In the genomic region with DNA sequence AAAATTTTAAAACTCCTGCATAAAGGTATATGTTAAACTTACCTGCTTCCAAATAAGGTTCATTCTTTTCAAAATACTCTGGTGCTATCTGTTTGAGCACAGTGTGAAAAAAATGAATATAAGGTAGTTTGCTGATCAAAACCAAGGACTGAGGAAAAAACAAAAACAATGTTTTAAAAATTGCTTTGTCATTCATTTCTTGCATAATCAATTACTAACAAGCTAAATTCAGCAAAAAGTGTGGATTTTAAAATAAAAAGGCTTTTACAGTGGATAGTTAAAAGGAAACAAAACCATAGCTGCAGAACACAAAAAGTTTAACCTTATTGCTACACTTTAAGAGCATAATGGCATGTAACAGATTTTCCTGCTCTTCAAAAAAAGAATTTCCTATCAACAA, we compare ENCODE assay signal across 26 cellular contexts.
"Had no signal": no experiment of that assay in that cellular context is flagged by ENCODE, and none has a peak within 500 bp of the region (broad histone marks: within the 10 kb centered on the region; RNA-seq: fewer than 3 reads in every experiment).

No MANE protein-coding gene starts in this region.

- H3K27ac Mint-ChIP-seq: activated CD8-positive, alpha-beta T cell treated with anti-CD3 and anti-CD28 coated beads, Interleukin-2, amount 10 ng/mL, durations not matched to agents 7 days and 5 days; activated naive CD8-positive, alpha-beta T cell treated with anti-CD3 and anti-CD28 coated beads for 36 hours; activated T-helper 17 cell treated with anti-CD3 and anti-CD28 coated beads, Interleukin-2, amount 50 U/mL, for 72 hours; endodermal cell; immature natural killer cell; natural killer cell treated with Interleukin-12 subunit alpha and Interleukin-12 subunit beta and Interleukin-15 and Interleukin-18, amount 100 ng/mL, for 72 hours; T-helper 2 cell treated with Interferon-gamma antibody and Interleukin-4, amounts not matched to agents 5 μg/mL and 100 μg/mL, for 36 hours had no signal

- FAIRE-seq: pancreas had no signal

- ATAC-seq: activated CD4-positive, CD25-positive, alpha-beta regulatory T cell treated with anti-CD3 and anti-CD28 coated beads, Interleukin-2, amount 50 U/mL, for 24 hours; activated CD8-positive, alpha-beta T cell treated with anti-CD3 and anti-CD28 coated beads, Interleukin-2, amount 10 ng/mL, durations not matched to agents 7 days and 5 days; activated T-helper 17 cell treated with anti-CD3 and anti-CD28 coated beads, Interleukin-2, amount 50 U/mL, for 72 hours; foreskin keratinocyte; left ventricle myocardium superior; natural killer cell treated with Interleukin-12 subunit alpha and Interleukin-12 subunit beta and Interleukin-15 and Interleukin-18, amount 100 ng/mL, for 72 hours; pancreas; psoas muscle; stimulated activated naive CD8-positive, alpha-beta T cell treated with anti-CD3 and anti-CD28 coated beads, Interleukin-15, Interleukin-2, amounts not matched to agents 100 U/mL and 50 U/mL, for 24 hours; T-cell; upper lobe of right lung had no signal

- H3K4me3 ChIP-seq: hepatocyte, pancreas, psoas muscle, right atrium auricular region, upper lobe of right lung had no signal

- H3K27me3 ChIP-seq: foreskin keratinocyte, hepatocyte, pancreas, right atrium auricular region, upper lobe of right lung had no signal

- H3K36me3 ChIP-seq: pancreas had no signal

- H2AFZ ChIP-seq: hepatocyte had no signal

- H3K9me3 ChIP-seq: pancreas, psoas muscle, right atrium auricular region, upper lobe of right lung had no signal

- H3K79me2 ChIP-seq: hepatocyte had no signal

- H3K4me1 Mint-ChIP-seq: activated naive CD8-positive, alpha-beta T cell treated with anti-CD3 and anti-CD28 coated beads for 36 hours; activated T-helper 17 cell treated with anti-CD3 and anti-CD28 coated beads, Interleukin-2, amount 50 U/mL, for 72 hours; endodermal cell had no signal

- H3K4me2 ChIP-seq: hepatocyte had no signal

- DNase-seq: activated CD4-positive, alpha-beta T cell treated with anti-CD3 and anti-CD28 coated beads, Interleukin-2, amount 50 U/mL, for 1 hour; activated CD8-positive, alpha-beta T cell treated with anti-CD3 and anti-CD28 coated beads, Interleukin-2, amount 10 ng/mL, durations not matched to agents 7 days and 5 days; activated naive CD8-positive, alpha-beta T cell treated with anti-CD3 and anti-CD28 coated beads for 36 hours; amniotic stem cell; cerebellar nuclear complex; cortex of kidney; endodermal cell; foreskin keratinocyte; glutamatergic neuron; immature natural killer cell; left ventricle myocardium superior; mammary epithelial cell; pancreas; psoas muscle; stimulated activated CD4-positive, alpha-beta T cell treated with anti-CD3 and anti-CD28 coated beads, Interleukin-12 subunit alpha, Interleukin-12 subunit beta, amount 100 ng/mL, for 4 hours; stimulated activated CD4-positive, alpha-beta T cell treated with anti-CD3 and anti-CD28 coated beads, Interleukin-4, amount 100 ng/mL, for 4 hours; stimulated activated naive CD8-positive, alpha-beta T cell treated with anti-CD3 and anti-CD28 coated beads, Interleukin-15, Interleukin-2, amounts not matched to agents 100 U/mL and 50 U/mL, for 24 hours; T-cell; upper lobe of right lung had no signal

- H3K4me1 ChIP-seq: pancreas, psoas muscle, upper lobe of right lung had no signal

- H3K9me3 Mint-ChIP-seq: activated naive CD8-positive, alpha-beta T cell treated with anti-CD3 and anti-CD28 coated beads for 36 hours; activated T-helper 17 cell treated with anti-CD3 and anti-CD28 coated beads, Interleukin-2, amount 50 U/mL, for 72 hours; endodermal cell; immature natural killer cell; natural killer cell treated with Interleukin-12 subunit alpha and Interleukin-12 subunit beta and Interleukin-15 and Interleukin-18, amount 100 ng/mL, for 72 hours; T-cell; T-helper 2 cell treated with Interferon-gamma antibody and Interleukin-4, amounts not matched to agents 5 μg/mL and 100 μg/mL, for 36 hours had no signal

- H3K27me3 Mint-ChIP-seq: activated naive CD8-positive, alpha-beta T cell treated with anti-CD3 and anti-CD28 coated beads for 36 hours; activated T-helper 17 cell treated with anti-CD3 and anti-CD28 coated beads, Interleukin-2, amount 50 U/mL, for 72 hours; natural killer cell treated with Interleukin-12 subunit alpha and Interleukin-12 subunit beta and Interleukin-15 and Interleukin-18, amount 100 ng/mL, for 72 hours; T-cell had no signal

- H3K27ac ChIP-seq: foreskin keratinocyte, hepatocyte, pancreas, psoas muscle, right atrium auricular region, upper lobe of right lung, VCaP had no signal

- H3K4me3 Mint-ChIP-seq: activated CD8-positive, alpha-beta T cell treated with anti-CD3 and anti-CD28 coated beads, Interleukin-2, amount 10 ng/mL, durations not matched to agents 7 days and 5 days; activated naive CD8-positive, alpha-beta T cell treated with anti-CD3 and anti-CD28 coated beads for 36 hours; activated T-helper 17 cell treated with anti-CD3 and anti-CD28 coated beads, Interleukin-2, amount 50 U/mL, for 72 hours; endodermal cell; immature natural killer cell; natural killer cell treated with Interleukin-12 subunit alpha and Interleukin-12 subunit beta and Interleukin-15 and Interleukin-18, amount 100 ng/mL, for 72 hours; T-cell; T-helper 2 cell treated with Interferon-gamma antibody and Interleukin-4, amounts not matched to agents 5 μg/mL and 100 μg/mL, for 36 hours had no signal
